ENCODE assay signal across 25 cellular contexts in the genomic region with DNA sequence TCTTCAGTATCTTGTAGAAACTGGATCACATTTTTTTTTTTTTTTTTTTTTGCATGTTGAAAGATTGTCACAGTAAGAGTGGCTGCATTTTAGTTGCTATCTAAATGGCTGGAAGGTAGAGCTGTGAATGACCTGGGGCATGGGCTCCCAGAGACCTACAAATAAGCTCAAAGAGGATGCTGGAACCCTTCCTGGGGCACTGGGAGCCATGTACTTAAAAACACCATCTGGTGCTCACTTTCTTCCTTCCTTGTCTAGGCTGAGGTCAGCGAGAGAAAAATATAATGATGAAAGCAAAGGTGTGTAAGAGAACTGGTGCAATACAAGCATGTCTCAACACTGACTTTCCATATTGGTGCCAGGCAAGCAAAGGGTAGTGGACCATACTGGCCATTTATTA.
"Had no signal": no experiment of that assay in that cellular context is flagged by ENCODE, and none has a peak within 500 bp of the region (broad histone marks: within the 10 kb centered on the region; RNA-seq: fewer than 3 reads in every experiment).

No MANE protein-coding gene starts in this region.

- H3K27me3 Mint-ChIP-seq: activated CD4-positive, alpha-beta T cell treated with anti-CD3 and anti-CD28 coated beads, Interleukin-2, amount 10 ng/mL, durations not matched to agents 24 days and 14 days; T-helper 17 cell had no signal

- H3K4me1 Mint-ChIP-seq: nephron had no signal

- H3K9me3 Mint-ChIP-seq: activated T-cell treated with anti-CD3 and anti-CD28 coated beads, Interleukin-2, amount 50 U/mL, for 24 hours; nephron had no signal

- H3K27me3 ChIP-seq: body of pancreas, ovary, right lobe of liver, tibial nerve had no signal

- H3K4me1 ChIP-seq: body of pancreas, right lobe of liver, tibial nerve had no signal

- H3K4me3 ChIP-seq: body of pancreas, ovary, right lobe of liver, tibial nerve had no signal

- H3K4me3 Mint-ChIP-seq: activated T-cell treated with anti-CD3 and anti-CD28 coated beads, Interleukin-2, amount 50 U/mL, for 24 hours; nephron; T-helper 17 cell had no signal

- H3K9me3 ChIP-seq: body of pancreas, ovary, right lobe of liver had no signal

- H3K27ac ChIP-seq: body of pancreas, ovary, right lobe of liver, tibial nerve, WERI-Rb-1 had no signal

- H3K36me3 ChIP-seq: ovary, right lobe of liver, tibial nerve, WERI-Rb-1 had no signal

- ATAC-seq: activated CD4-positive, CD25-positive, alpha-beta regulatory T cell treated with anti-CD3 and anti-CD28 coated beads, Interleukin-2, amount 50 U/mL, for 24 hours; body of pancreas; esophagus mucosa; left cardiac atrium; left ventricle myocardium superior; right lobe of liver; T-helper 17 cell had no signal

- DNase-seq: activated CD4-positive, alpha-beta T cell treated with anti-CD3 and anti-CD28 coated beads, Interleukin-2, amount 10 ng/mL, durations not matched to agents 24 days and 14 days; activated CD8-positive, alpha-beta memory T cell treated with anti-CD3 and anti-CD28 coated beads, Interleukin-2, amount 50 U/mL, for 48 hours; activated gamma-delta T cell; activated naive CD4-positive, alpha-beta T cell treated with anti-CD3 and anti-CD28 coated beads, Interleukin-2, amount 50 U/mL, for 16 hours; activated T-cell treated with anti-CD3 and anti-CD28 coated beads, Interleukin-2, amount 50 U/mL, for 24 hours; aorta; body of pancreas; cortex of kidney; foreskin fibroblast; head of caudate nucleus; hippocampal formation; left cardiac atrium; left ventricle myocardium superior; ovary; right lobe of liver; stimulated activated CD4-positive, alpha-beta T cell treated with anti-CD3 and anti-CD28 coated beads, Interleukin-2, amount 100 ng/mL, for 48 hours; stimulated activated naive CD4-positive, alpha-beta T cell treated with Interleukin-2 at 50 U/mL for 16 hours; T-helper 17 cell; T1000; WERI-Rb-1 had no signal

- H3K27ac Mint-ChIP-seq: activated CD4-positive, alpha-beta T cell treated with anti-CD3 and anti-CD28 coated beads, Interleukin-2, amount 10 ng/mL, durations not matched to agents 24 days and 14 days; activated T-cell treated with anti-CD3 and anti-CD28 coated beads, Interleukin-2, amount 50 U/mL, for 24 hours; nephron; progenitor cell of endocrine pancreas had no signal
